1 cellular context compared by ENCODE assay signal in the genomic region with DNA sequence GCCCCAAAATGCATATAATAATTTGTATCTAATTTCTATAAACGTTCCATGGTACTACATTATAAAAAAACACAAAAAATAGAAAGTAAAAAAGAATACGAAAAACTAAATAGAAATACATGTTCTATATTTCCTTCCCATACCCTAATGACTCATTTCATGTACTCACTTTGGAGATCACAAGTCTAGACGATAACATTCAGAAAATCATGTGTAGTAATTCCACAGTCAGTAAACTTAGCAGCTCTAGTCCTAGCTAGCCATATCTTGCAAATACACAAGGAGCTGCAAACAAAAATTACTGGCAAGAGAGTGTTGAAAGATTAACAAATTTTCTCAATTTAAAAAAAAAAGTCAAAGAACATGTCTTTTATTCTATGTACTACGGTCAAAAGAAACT.
TF ChIP-seq lines count a peak whose summit lies in the region.

No MANE protein-coding gene starts in this region.

TF ChIP-seq in WTC11, 78 proteins besides CTCF, POLR2A, EP300 and RAD21 (continued from another document):
- TF ChIP-seq, protein P1, sequence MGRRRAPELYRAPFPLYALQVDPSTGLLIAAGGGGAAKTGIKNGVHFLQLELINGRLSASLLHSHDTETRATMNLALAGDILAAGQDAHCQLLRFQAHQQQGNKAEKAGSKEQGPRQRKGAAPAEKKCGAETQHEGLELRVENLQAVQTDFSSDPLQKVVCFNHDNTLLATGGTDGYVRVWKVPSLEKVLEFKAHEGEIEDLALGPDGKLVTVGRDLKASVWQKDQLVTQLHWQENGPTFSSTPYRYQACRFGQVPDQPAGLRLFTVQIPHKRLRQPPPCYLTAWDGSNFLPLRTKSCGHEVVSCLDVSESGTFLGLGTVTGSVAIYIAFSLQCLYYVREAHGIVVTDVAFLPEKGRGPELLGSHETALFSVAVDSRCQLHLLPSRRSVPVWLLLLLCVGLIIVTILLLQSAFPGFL (CRISPR knock-in tag; IDR thresholded peaks at IDR 0.05; ENCODE audit: borderline replicate concordance): no peak
- TF ChIP-seq ZNF416 (CRISPR knock-in tag; IDR thresholded peaks at IDR 0.05) (no peak), ZBTB21 (CRISPR knock-in tag; IDR thresholded peaks at IDR 0.05; ENCODE audit: borderline replicate concordance) (no peak), KAT7 (CRISPR knock-in tag; IDR thresholded peaks at IDR 0.05; ENCODE audit: borderline replicate concordance) (no peak), NFE2L1 (CRISPR knock-in tag; IDR thresholded peaks at IDR 0.05) (no peak), ZNF138 (CRISPR knock-in tag; conservative IDR thresholded peaks at IDR 0.05) (no peak), NR1H2 (CRISPR knock-in tag; IDR thresholded peaks at IDR 0.05) (no peak), NFYB (CRISPR knock-in tag; conservative IDR thresholded peaks at IDR 0.05; ENCODE audit: low read depth) (no peak)
- TF ChIP-seq, protein P2, sequence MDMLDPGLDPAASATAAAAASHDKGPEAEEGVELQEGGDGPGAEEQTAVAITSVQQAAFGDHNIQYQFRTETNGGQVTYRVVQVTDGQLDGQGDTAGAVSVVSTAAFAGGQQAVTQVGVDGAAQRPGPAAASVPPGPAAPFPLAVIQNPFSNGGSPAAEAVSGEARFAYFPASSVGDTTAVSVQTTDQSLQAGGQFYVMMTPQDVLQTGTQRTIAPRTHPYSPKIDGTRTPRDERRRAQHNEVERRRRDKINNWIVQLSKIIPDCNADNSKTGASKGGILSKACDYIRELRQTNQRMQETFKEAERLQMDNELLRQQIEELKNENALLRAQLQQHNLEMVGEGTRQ (CRISPR knock-in tag; IDR thresholded peaks at IDR 0.05): no peak
- TF ChIP-seq, protein P3, sequence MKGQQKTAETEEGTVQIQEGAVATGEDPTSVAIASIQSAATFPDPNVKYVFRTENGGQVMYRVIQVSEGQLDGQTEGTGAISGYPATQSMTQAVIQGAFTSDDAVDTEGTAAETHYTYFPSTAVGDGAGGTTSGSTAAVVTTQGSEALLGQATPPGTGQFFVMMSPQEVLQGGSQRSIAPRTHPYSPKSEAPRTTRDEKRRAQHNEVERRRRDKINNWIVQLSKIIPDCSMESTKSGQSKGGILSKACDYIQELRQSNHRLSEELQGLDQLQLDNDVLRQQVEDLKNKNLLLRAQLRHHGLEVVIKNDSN (CRISPR knock-in tag; IDR thresholded peaks at IDR 0.05): no peak
- TF ChIP-seq, protein P4, sequence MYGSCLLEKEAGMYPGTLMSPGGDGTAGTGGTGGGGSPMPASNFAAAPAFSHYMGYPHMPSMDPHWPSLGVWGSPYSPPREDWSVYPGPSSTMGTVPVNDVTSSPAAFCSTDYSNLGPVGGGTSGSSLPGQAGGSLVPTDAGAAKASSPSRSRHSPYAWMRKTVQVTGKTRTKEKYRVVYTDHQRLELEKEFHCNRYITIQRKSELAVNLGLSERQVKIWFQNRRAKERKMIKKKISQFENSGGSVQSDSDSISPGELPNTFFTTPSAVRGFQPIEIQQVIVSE (CRISPR knock-in tag; IDR thresholded peaks at IDR 0.05; ENCODE audit: borderline replicate concordance): no peak
